ENCODE assay signal across 1 cellular context in genomic region chr6:108848116-108848868, GRCh38.
A peak's percentile ranks its signal among the peaks of the same experiment; 100 is the strongest.
TF ChIP-seq lines count a peak whose summit lies in the region.

A gene with protein sequence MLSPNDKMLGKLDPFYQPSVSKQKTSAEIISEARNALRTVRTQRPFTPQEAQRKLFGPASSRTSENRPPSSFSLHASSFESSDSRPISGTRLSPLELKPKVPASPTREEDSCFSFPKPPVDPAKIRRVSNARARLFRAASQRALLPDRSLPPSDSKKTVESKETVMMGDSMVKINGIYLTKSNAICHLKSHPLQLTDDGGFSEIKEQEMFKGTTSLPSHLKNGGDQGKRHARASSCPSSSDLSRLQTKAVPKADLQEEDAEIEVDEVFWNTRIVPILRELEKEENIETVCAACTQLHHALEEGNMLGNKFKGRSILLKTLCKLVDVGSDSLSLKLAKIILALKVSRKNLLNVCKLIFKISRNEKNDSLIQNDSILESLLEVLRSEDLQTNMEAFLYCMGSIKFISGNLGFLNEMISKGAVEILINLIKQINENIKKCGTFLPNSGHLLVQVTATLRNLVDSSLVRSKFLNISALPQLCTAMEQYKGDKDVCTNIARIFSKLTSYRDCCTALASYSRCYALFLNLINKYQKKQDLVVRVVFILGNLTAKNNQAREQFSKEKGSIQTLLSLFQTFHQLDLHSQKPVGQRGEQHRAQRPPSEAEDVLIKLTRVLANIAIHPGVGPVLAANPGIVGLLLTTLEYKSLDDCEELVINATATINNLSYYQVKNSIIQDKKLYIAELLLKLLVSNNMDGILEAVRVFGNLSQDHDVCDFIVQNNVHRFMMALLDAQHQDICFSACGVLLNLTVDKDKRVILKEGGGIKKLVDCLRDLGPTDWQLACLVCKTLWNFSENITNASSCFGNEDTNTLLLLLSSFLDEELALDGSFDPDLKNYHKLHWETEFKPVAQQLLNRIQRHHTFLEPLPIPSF (plus strand): TSS chr6:108848422. CDS start chr6:108854268, 5,846 bp downstream.

TF ChIP-seq in K562, 482 proteins besides CTCF, POLR2A, EP300 and RAD21 (continued from another document and continues in another):
- TF ChIP-seq ZNF655 (CRISPR knock-in tag; IDR thresholded peaks at IDR 0.05) (no peak), ZNF224 (CRISPR knock-in tag; IDR thresholded peaks at IDR 0.05) (no peak), SP1 (CRISPR knock-in tag; IDR thresholded peaks at IDR 0.05) (peak; percentile 68), FOXA3 (CRISPR knock-in tag; conservative IDR thresholded peaks at IDR 0.05 in 1 of 2, IDR thresholded peaks at IDR 0.05 in 1 of 2) (peak in 1 of 2 experiments; percentile 19; a peak in 1 of 4 replicates), EGR1 (conservative IDR thresholded peaks at IDR 0.05) (peak; percentile 85), PHF8 (IDR thresholded peaks at IDR 0.05; ENCODE audit: borderline replicate concordance, low read length) (peak; percentile 71; the same call in 1 of the 2 replicates), CCNT2 (IDR thresholded peaks at IDR 0.05; ENCODE audit: borderline replicate concordance, extremely low read depth, insufficient read length, low read depth, low read length) (peak; percentile 20), MTA2 (IDR thresholded peaks at IDR 0.05; ENCODE audit: low read depth) (no peak), ELF2 (CRISPR knock-in tag; IDR thresholded peaks at IDR 0.05) (no peak), ZNF436 (CRISPR knock-in tag; IDR thresholded peaks at IDR 0.05) (no peak), POU5F1 (IDR thresholded peaks at IDR 0.05; ENCODE audit: borderline replicate concordance, low read depth, low read length, partially characterized antibody) (peak; percentile 68), RFX1 (IDR thresholded peaks at IDR 0.05) (peak; percentile 97), HCFC1 (IDR thresholded peaks at IDR 0.05; ENCODE audit: low read depth, low read length) (no peak), MBD1 (CRISPR knock-in tag; IDR thresholded peaks at IDR 0.05) (no peak), ZNF263 (CRISPR knock-in tag; IDR thresholded peaks at IDR 0.05; ENCODE audit: borderline replicate concordance) (no peak), MNT (conservative IDR thresholded peaks at IDR 0.05) (peak; percentile 57 to 86; a peak in 3 of 4 replicates), MBD2 (IDR thresholded peaks at IDR 0.05; ENCODE audit: borderline replicate concordance, low read depth) (no peak), ZNF830 (CRISPR knock-in tag; IDR thresholded peaks at IDR 0.05) (no peak), BHLHE40 (IDR thresholded peaks at IDR 0.05; ENCODE audit: low read length) (no peak; the same call in 1 of the 2 replicates), GABPB2 (CRISPR knock-in tag; conservative IDR thresholded peaks at IDR 0.05) (no peak), ZNF586 (CRISPR knock-in tag; conservative IDR thresholded peaks at IDR 0.05) (no peak), MAFK (IDR thresholded peaks at IDR 0.05; ENCODE audit: low read length) (no peak), XRCC5 (IDR thresholded peaks at IDR 0.05; ENCODE audit: low read depth, low read length) (no peak), PRDM10 (IDR thresholded peaks at IDR 0.05; ENCODE audit: partially characterized antibody) (peak; percentile 51), HES1 (IDR thresholded peaks at IDR 0.05; ENCODE audit: low read depth) (no peak), MYBL2 (IDR thresholded peaks at IDR 0.05; ENCODE audit: low read depth) (no peak), MYBL2 (CRISPR knock-in tag; IDR thresholded peaks at IDR 0.05; ENCODE audit: borderline replicate concordance) (no peak), KAT8 (IDR thresholded peaks at IDR 0.05; ENCODE audit: low read depth) (no peak), KDM1A (IDR thresholded peaks at IDR 0.05) (peak; percentile 23 to 73; a peak in 3 of 4 replicates), MCM5 (IDR thresholded peaks at IDR 0.05; ENCODE audit: low read depth) (no peak), ZNF354B (CRISPR knock-in tag; IDR thresholded peaks at IDR 0.05) (no peak)
- TF ChIP-seq, protein P1, sequence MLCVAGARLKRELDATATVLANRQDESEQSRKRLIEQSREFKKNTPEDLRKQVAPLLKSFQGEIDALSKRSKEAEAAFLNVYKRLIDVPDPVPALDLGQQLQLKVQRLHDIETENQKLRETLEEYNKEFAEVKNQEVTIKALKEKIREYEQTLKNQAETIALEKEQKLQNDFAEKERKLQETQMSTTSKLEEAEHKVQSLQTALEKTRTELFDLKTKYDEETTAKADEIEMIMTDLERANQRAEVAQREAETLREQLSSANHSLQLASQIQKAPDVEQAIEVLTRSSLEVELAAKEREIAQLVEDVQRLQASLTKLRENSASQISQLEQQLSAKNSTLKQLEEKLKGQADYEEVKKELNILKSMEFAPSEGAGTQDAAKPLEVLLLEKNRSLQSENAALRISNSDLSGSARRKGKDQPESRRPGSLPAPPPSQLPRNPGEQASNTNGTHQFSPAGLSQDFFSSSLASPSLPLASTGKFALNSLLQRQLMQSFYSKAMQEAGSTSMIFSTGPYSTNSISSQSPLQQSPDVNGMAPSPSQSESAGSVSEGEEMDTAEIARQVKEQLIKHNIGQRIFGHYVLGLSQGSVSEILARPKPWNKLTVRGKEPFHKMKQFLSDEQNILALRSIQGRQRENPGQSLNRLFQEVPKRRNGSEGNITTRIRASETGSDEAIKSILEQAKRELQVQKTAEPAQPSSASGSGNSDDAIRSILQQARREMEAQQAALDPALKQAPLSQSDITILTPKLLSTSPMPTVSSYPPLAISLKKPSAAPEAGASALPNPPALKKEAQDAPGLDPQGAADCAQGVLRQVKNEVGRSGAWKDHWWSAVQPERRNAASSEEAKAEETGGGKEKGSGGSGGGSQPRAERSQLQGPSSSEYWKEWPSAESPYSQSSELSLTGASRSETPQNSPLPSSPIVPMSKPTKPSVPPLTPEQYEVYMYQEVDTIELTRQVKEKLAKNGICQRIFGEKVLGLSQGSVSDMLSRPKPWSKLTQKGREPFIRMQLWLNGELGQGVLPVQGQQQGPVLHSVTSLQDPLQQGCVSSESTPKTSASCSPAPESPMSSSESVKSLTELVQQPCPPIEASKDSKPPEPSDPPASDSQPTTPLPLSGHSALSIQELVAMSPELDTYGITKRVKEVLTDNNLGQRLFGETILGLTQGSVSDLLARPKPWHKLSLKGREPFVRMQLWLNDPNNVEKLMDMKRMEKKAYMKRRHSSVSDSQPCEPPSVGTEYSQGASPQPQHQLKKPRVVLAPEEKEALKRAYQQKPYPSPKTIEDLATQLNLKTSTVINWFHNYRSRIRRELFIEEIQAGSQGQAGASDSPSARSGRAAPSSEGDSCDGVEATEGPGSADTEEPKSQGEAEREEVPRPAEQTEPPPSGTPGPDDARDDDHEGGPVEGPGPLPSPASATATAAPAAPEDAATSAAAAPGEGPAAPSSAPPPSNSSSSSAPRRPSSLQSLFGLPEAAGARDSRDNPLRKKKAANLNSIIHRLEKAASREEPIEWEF (CRISPR knock-in tag; IDR thresholded peaks at IDR 0.05) = no peak
- TF ChIP-seq, protein P2, sequence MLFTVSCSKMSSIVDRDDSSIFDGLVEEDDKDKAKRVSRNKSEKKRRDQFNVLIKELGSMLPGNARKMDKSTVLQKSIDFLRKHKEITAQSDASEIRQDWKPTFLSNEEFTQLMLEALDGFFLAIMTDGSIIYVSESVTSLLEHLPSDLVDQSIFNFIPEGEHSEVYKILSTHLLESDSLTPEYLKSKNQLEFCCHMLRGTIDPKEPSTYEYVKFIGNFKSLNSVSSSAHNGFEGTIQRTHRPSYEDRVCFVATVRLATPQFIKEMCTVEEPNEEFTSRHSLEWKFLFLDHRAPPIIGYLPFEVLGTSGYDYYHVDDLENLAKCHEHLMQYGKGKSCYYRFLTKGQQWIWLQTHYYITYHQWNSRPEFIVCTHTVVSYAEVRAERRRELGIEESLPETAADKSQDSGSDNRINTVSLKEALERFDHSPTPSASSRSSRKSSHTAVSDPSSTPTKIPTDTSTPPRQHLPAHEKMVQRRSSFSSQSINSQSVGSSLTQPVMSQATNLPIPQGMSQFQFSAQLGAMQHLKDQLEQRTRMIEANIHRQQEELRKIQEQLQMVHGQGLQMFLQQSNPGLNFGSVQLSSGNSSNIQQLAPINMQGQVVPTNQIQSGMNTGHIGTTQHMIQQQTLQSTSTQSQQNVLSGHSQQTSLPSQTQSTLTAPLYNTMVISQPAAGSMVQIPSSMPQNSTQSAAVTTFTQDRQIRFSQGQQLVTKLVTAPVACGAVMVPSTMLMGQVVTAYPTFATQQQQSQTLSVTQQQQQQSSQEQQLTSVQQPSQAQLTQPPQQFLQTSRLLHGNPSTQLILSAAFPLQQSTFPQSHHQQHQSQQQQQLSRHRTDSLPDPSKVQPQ (CRISPR knock-in tag; IDR thresholded peaks at IDR 0.05; ENCODE audit: borderline replicate concordance) = no peak
- TF ChIP-seq, protein P3, sequence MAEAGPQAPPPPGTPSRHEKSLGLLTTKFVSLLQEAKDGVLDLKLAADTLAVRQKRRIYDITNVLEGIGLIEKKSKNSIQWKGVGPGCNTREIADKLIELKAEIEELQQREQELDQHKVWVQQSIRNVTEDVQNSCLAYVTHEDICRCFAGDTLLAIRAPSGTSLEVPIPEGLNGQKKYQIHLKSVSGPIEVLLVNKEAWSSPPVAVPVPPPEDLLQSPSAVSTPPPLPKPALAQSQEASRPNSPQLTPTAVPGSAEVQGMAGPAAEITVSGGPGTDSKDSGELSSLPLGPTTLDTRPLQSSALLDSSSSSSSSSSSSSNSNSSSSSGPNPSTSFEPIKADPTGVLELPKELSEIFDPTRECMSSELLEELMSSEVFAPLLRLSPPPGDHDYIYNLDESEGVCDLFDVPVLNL (CRISPR knock-in tag; IDR thresholded peaks at IDR 0.05; ENCODE audit: low read depth) = peak; percentile 73; the same call in 1 of the 2 replicates
- TF ChIP-seq, protein P4, sequence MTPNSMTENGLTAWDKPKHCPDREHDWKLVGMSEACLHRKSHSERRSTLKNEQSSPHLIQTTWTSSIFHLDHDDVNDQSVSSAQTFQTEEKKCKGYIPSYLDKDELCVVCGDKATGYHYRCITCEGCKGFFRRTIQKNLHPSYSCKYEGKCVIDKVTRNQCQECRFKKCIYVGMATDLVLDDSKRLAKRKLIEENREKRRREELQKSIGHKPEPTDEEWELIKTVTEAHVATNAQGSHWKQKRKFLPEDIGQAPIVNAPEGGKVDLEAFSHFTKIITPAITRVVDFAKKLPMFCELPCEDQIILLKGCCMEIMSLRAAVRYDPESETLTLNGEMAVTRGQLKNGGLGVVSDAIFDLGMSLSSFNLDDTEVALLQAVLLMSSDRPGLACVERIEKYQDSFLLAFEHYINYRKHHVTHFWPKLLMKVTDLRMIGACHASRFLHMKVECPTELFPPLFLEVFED (CRISPR knock-in tag; conservative IDR thresholded peaks at IDR 0.05) = no peak
